ENCODE assay signal across 8 cellular contexts in genomic region chr9:120877276-120878034, GRCh38. TPM values are rescaled to one million over a fixed set of nuclear protein-coding genes. Genes with fewer than 3 reads are reported as not detected.
DNase-seq lines count a peak whose midpoint lies in the region; ATAC-seq and TF ChIP-seq lines count a peak whose summit lies in the region.

No MANE protein-coding gene starts in this region.

- H3K4me1 ChIP-seq in BE2C (peaks cover 8% of the 10 kb centered on the region; the same call in 1 of the 2 replicates), endodermal cell (ENCODE audit: control insufficient read depth, insufficient read depth, low read length) (peaks cover 8% of the 10 kb centered on the region), mesodermal cell (ENCODE audit: control insufficient read depth, insufficient read depth, low read length, poor library complexity, severe bottlenecking) (peaks cover 10% of the 10 kb centered on the region)

- H3K27me3 ChIP-seq in BE2C (no peaks in the 10 kb centered on the region), endodermal cell (ENCODE audit: control insufficient read depth, insufficient read depth, low read length, poor library complexity, severe bottlenecking) (peaks cover 13% of the 10 kb centered on the region)

- intact Hi-C loops in activated CD8-positive, alpha-beta T cell treated with anti-CD3 and anti-CD28 coated beads for 36 hours (cut with micrococcal nuclease) = loop anchor here (2.0 to 5.0 kb wide), 3 partner anchors 15 to 120 kb away; partner anchors contain the start of gene TRAF1

- TF ChIP-seq CTCF in BE2C (IDR thresholded peaks at IDR 0.05; ENCODE audit: low read depth, low read length) (no peak; the same call in 1 of the 2 replicates), endodermal cell (conservative IDR thresholded peaks at IDR 0.05) (no peak)
- TF ChIP-seq CTCF in activated CD8-positive, alpha-beta T cell treated with anti-CD3 and anti-CD28 coated beads for 36 hours (IDR thresholded peaks at IDR 0.05) = no peak

- H3K4me3 ChIP-seq in BE2C (ENCODE audit: low read depth, low read length) (peak overlapping the region; percentile 60), endodermal cell (ENCODE audit: low read length) (peak overlapping the region; percentile 66), mesodermal cell (ENCODE audit: extremely low read depth, insufficient read depth, low read length, poor library complexity, severe bottlenecking) (peak overlapping the region; percentile 41)

- H3K36me3 Mint-ChIP-seq in activated CD8-positive, alpha-beta T cell treated with anti-CD3 and anti-CD28 coated beads for 36 hours (ENCODE audit: low read depth) = peaks cover 53% of the 10 kb centered on the region
- no peaks in the 10 kb centered on the region for H3K36me3 Mint-ChIP-seq in endodermal cell (ENCODE audit: low read depth)

- H3K9me3 ChIP-seq in BE2C = no peaks in the 10 kb centered on the region
- no peaks in the 10 kb centered on the region for H3K9me3 ChIP-seq in endodermal cell (ENCODE audit: control insufficient read depth, low read length)
- H3K9me3 ChIP-seq in mesodermal cell (ENCODE audit: control insufficient read depth, low read length) = no peaks in the 10 kb centered on the region

- CTCF ChIA-PET in activated CD8-positive, alpha-beta T cell treated with anti-CD3 and anti-CD28 coated beads for 36 hours (lab: Charles Lee) = interaction anchor here (0.6 to 4.4 kb wide), 4 partner anchors 8 to 54 kb away, joined by 3 to 30 read pairs (median 3); no protein-coding TSS in a partner anchor

- no peaks in the 10 kb centered on the region for H3K27me3 Mint-ChIP-seq in activated CD8-positive, alpha-beta T cell treated with anti-CD3 and anti-CD28 coated beads for 36 hours
- peaks cover 38% of the 10 kb centered on the region for H3K27me3 Mint-ChIP-seq in endodermal cell (ENCODE audit: insufficient read depth)

- H3K9ac ChIP-seq in endodermal cell (ENCODE audit: extremely low read depth, low read length, poor library complexity, severe bottlenecking) = no peak overlapping the region

- peaks cover 19% of the 10 kb centered on the region for H3K36me3 ChIP-seq in BE2C
- peaks cover 11% of the 10 kb centered on the region for H3K36me3 ChIP-seq in endodermal cell (ENCODE audit: control insufficient read depth, insufficient read depth, low read length)
- H3K36me3 ChIP-seq in mesodermal cell (ENCODE audit: control insufficient read depth, insufficient read depth, low read length) = peaks cover 28% of the 10 kb centered on the region

- H3K4me3 Mint-ChIP-seq in activated CD8-positive, alpha-beta T cell treated with anti-CD3 and anti-CD28 coated beads for 36 hours = peak overlapping the region; percentile 83
- H3K4me3 Mint-ChIP-seq in endodermal cell = peak overlapping the region; percentile 56

- ATAC-seq in GM19043 (IDR thresholded peaks at IDR 0.05; ENCODE audit: low read depth, unreplicated experiment) (peak; percentile 33), HG03342 (IDR thresholded peaks at IDR 0.05; ENCODE audit: unreplicated experiment) (peak; percentile 36)
- ATAC-seq in activated CD8-positive, alpha-beta T cell treated with anti-CD3 and anti-CD28 coated beads for 36 hours = peak; percentile 25

- H3K4me1 Mint-ChIP-seq in activated CD8-positive, alpha-beta T cell treated with anti-CD3 and anti-CD28 coated beads for 36 hours (ENCODE audit: low read depth) = peaks cover 77% of the 10 kb centered on the region
- peaks cover 35% of the 10 kb centered on the region for H3K4me1 Mint-ChIP-seq in endodermal cell

- H3K9me3 Mint-ChIP-seq in activated CD8-positive, alpha-beta T cell treated with anti-CD3 and anti-CD28 coated beads for 36 hours = no peaks in the 10 kb centered on the region
- H3K9me3 Mint-ChIP-seq in endodermal cell = no peaks in the 10 kb centered on the region

- H3K27ac ChIP-seq in endodermal cell (ENCODE audit: low read depth, low read length) = no peak overlapping the region
- H3K27ac ChIP-seq in mesodermal cell (ENCODE audit: low read depth, low read length, severe bottlenecking) = no peak overlapping the region

- DNase-seq in BE2C (peak; percentile 88), NCI-H748 (lab: John Stamatoyannopoulos, UW; ENCODE audit: unreplicated experiment) (peak; percentile 95), endodermal cell (peak; percentile 79)
- DNase-seq in activated CD8-positive, alpha-beta T cell treated with anti-CD3 and anti-CD28 coated beads for 36 hours = peak; percentile 86
- DNase-seq in stimulated activated naive CD4-positive, alpha-beta T cell (lab: John Stamatoyannopoulos, UW) = peak; percentile 35 to 65 (median 58)

- POLR2A ChIA-PET in activated CD8-positive, alpha-beta T cell treated with anti-CD3 and anti-CD28 coated beads for 36 hours (lab: Charles Lee) = interaction anchor here (1.1 to 67.1 kb wide), 4 partner anchors 14 to 84 kb away, joined by 3 to 2439 read pairs (median 10); partner anchors contain the start of genes FBXW2 and TRAF1

- peak overlapping the region; percentile 94 for H3K27ac Mint-ChIP-seq in activated CD8-positive, alpha-beta T cell treated with anti-CD3 and anti-CD28 coated beads for 36 hours
- H3K27ac Mint-ChIP-seq in endodermal cell = peak overlapping the region; percentile 16

- WGBS in endodermal cell (ENCODE audit: insufficient coverage in 1 of 2, insufficient read length in 1 of 2), 2 experiments = 13 to 14% methylated on average over 7 to 63 of the region's 63 CpGs
- 17 to 27% methylated on average over 20 to 36 of the region's 63 CpGs for WGBS in mesodermal cell (ENCODE audit: insufficient coverage in 2 of 2), 2 experiments

RNA-seq across cellular contexts. Expression of gene PHF19, which starts 0.5 kb away (rescaled TPM):
- 49.6 TPM for polyA plus RNA-seq in BE2C (2012; ENCODE audit: insufficient read depth, insufficient read length, low read depth)
- 100 to 1,000 TPM; 210 to 216 TPM for total RNA-seq in activated CD8-positive, alpha-beta T cell treated with anti-CD3 and anti-CD28 coated beads for 36 hours
- 10 to 100 TPM; 17.9 to 21.9 TPM for total RNA-seq in endodermal cell
- polyA plus RNA-seq in endodermal cell (2013, experiment 1 of 2) = 30.5 TPM
- 27.9 TPM for polyA plus RNA-seq in endodermal cell (2013, experiment 2 of 2)
- 44.6 TPM for polyA plus RNA-seq in mesodermal cell (2013, experiment 1 of 2)
- 44.1 TPM for polyA plus RNA-seq in mesodermal cell (2013, experiment 2 of 2)

RNA-seq across cellular contexts. Expression of gene PSMD5, which starts 34.7 kb away (rescaled TPM):
- polyA plus RNA-seq in BE2C (2012; ENCODE audit: insufficient read depth, insufficient read length, low read depth) = 92.1 TPM
- total RNA-seq in activated CD8-positive, alpha-beta T cell treated with anti-CD3 and anti-CD28 coated beads for 36 hours = 10 to 100 TPM; 52.3 to 55.3 TPM
- 10 to 100 TPM; 21.8 to 52.7 TPM for total RNA-seq in endodermal cell
- 29.3 TPM for polyA plus RNA-seq in endodermal cell (2013, experiment 1 of 2)
- polyA plus RNA-seq in endodermal cell (2013, experiment 2 of 2) = 28.7 TPM
- 28.9 TPM for polyA plus RNA-seq in mesodermal cell (2013, experiment 1 of 2)
- 32.6 TPM for polyA plus RNA-seq in mesodermal cell (2013, experiment 2 of 2)

RNA-seq across cellular contexts. Expression of gene TRAF1, which starts 49.1 kb away (rescaled TPM):
- 2.3 TPM for polyA plus RNA-seq in BE2C (2012; ENCODE audit: insufficient read depth, insufficient read length, low read depth)
- 100 to 1,000 TPM; 147 to 150 TPM for total RNA-seq in activated CD8-positive, alpha-beta T cell treated with anti-CD3 and anti-CD28 coated beads for 36 hours
- total RNA-seq in endodermal cell = 1 to 10 TPM; 3.6 to 8.2 TPM
- 3.1 TPM for polyA plus RNA-seq in endodermal cell (2013, experiment 1 of 2)
- polyA plus RNA-seq in endodermal cell (2013, experiment 2 of 2) = 2.6 TPM
- 2.7 TPM for polyA plus RNA-seq in mesodermal cell (2013, experiment 1 of 2)
- 2.2 TPM for polyA plus RNA-seq in mesodermal cell (2013, experiment 2 of 2)

Comparison
In these comparisons a context has a peak if more than half of its experiments do, and no peak if none do; other contexts are left out.
1. RNA of gene PHF19, which starts 0.5 kb away (total RNA-seq): 210 to 216 TPM in activated CD8-positive, alpha-beta T cell treated with anti-CD3 and anti-CD28 coated beads for 36 hours; 17.9 to 21.9 TPM in endodermal cell; every median in the first group is over 4 times any median in the second.
2. RNA of gene TRAF1, which starts 49.1 kb away (total RNA-seq): 147 to 150 TPM in activated CD8-positive, alpha-beta T cell treated with anti-CD3 and anti-CD28 coated beads for 36 hours; 3.6 to 8.2 TPM in endodermal cell; every median in the first group is over 10 times any median in the second.
3. Peak in every context shown above with its lines, with median percentiles within 50 percentile points of each other: DNase-seq, H3K4me3 ChIP-seq and ATAC-seq.